ENCODE assay signal across 8 cellular contexts in the genomic region with DNA sequence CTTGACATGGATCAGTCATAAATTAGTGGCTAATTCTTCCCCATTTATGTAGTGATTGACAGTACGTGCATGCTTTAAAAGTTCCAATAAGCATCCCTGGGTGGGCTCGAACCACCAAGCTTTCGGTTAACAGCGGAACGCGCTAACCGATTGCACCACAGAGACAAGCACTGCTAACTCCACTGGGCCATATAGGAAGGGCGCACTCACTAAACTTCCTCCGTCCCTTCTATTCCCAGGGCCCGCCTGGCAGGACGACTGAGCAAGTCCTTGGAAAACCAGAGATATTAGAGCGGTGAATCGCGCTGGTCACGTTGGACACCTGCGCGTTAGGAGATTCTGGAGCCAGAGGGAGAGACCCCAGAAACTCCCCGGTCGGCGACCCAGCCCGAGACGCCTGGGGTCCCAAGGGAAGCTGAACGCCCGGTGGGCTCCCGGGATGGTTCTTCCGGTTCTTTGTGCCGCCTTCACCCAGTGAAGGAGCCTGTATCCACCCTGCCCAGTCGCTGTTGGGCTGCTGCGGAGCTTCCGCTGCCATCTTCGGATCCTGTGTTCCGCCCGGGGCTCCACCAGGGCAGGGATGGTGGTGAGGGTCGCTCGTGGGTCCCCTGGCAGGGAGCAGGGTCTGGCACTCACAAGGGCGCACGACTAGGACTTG.
DNase-seq lines count a peak whose midpoint lies in the region; ATAC-seq and TF ChIP-seq lines count a peak whose summit lies in the region.
"Not testable (repeated sequence)": the region's sequence is repeated elsewhere in the genome, so short reads cannot be mapped to it uniquely, and the experiment has no call there.

No MANE protein-coding gene starts in this region.

- intact Hi-C loops in CD14-positive monocyte (cut with micrococcal nuclease); left colon (cut with DNase I, micrococcal nuclease); stomach (cut with DNase I; ENCODE audit: low total_unique reads): not testable (repeated sequence)

- H3K4me1 Mint-ChIP-seq in CD14-positive monocyte: not testable (repeated sequence)

- not testable (repeated sequence) for H3K27ac ChIP-seq in brain microvascular endothelial cell
- H3K27ac ChIP-seq in neutrophil: peak overlapping the region; percentile 56
- H3K27ac ChIP-seq in stomach: peak overlapping the region in 2 of 5 donors; percentile 60 to 75

- H3K4me3 ChIP-seq in brain microvascular endothelial cell (ENCODE audit: low read depth, low read length): peak overlapping the region; percentile 39
- H3K4me3 ChIP-seq in fibroblast of villous mesenchyme (ENCODE audit: low read depth, low read length): peak overlapping the region; percentile 21
- peak overlapping the region; percentile 56 to 64 for H3K4me3 ChIP-seq in neutrophil (ENCODE audit: low read depth in 1 of 2, low read length in 1 of 2)
- H3K4me3 ChIP-seq in stomach: peak overlapping the region; percentile 36 to 47 (median 37)

- peak overlapping the region in 2 of 7 donors; percentile 58 to 71 for H3K27ac Mint-ChIP-seq in CD14-positive monocyte

- H3K36me3 Mint-ChIP-seq in CD14-positive monocyte: not testable (repeated sequence)

- TF ChIP-seq CTCF in CD14-positive monocyte (IDR thresholded peaks at IDR 0.05); brain microvascular endothelial cell (IDR thresholded peaks at IDR 0.05; ENCODE audit: low read depth, low read length, missing control alignments); fibroblast of villous mesenchyme (IDR thresholded peaks at IDR 0.05; ENCODE audit: insufficient read depth, low read depth, low read length); neutrophil (IDR thresholded peaks at IDR 0.05); stomach (IDR thresholded peaks at IDR 0.05): not testable (repeated sequence)

- H3K27me3 Mint-ChIP-seq in CD14-positive monocyte (ENCODE audit: low read depth in 3 of 3): not testable (repeated sequence)

- 7 to 20% (median 12%) methylated on average over 1 to 28 of the region's 37 CpGs; no CpG with 5 or more reads in 1 of the 5 donors for WGBS in stomach, 5 donors

- DNase-seq in CD14-positive monocyte (ENCODE audit: low spot score) (peak; percentile 50), M059J (ENCODE audit: low read depth) (peak; percentile 7), left colon (peak in 1 of 2 donors; percentile 37)
- peak; percentile 68 for DNase-seq in activated CD8-positive, alpha-beta memory T cell treated with anti-CD3 and anti-CD28 coated beads, Interleukin-2, amount 50 U/mL, for 48 hours
- DNase-seq in brain microvascular endothelial cell; fibroblast of villous mesenchyme (ENCODE audit: low read depth); stomach: not testable (repeated sequence)

- H3K9me3 ChIP-seq in neutrophil, stomach: not testable (repeated sequence)

- ATAC-seq in left colon: peak; percentile 87

- TF ChIP-seq EP300 in stomach (IDR thresholded peaks at IDR 0.05): not testable (repeated sequence)

- H3K36me3 ChIP-seq in brain microvascular endothelial cell (replicated peaks); neutrophil; stomach: not testable (repeated sequence)

- TF ChIP-seq POLR2A in stomach (IDR thresholded peaks at IDR 0.05): not testable (repeated sequence)

- in situ Hi-C loops in brain microvascular endothelial cell (cut with HindIII; ENCODE audit: low pct_ligation_motif_present, low sequenced_read_pairs): not testable (repeated sequence)

- H3K4me3 Mint-ChIP-seq in CD14-positive monocyte: peak overlapping the region; percentile 86 to 95

- H3K27me3 ChIP-seq in brain microvascular endothelial cell (replicated peaks); neutrophil; stomach: not testable (repeated sequence)

- H3K4me1 ChIP-seq in neutrophil (ENCODE audit: control insufficient read depth in 1 of 2, insufficient read depth in 1 of 2, low read depth in 1 of 2, low read length in 1 of 2); stomach: not testable (repeated sequence)

- not testable (repeated sequence) for H3K9me3 Mint-ChIP-seq in CD14-positive monocyte
